ENCODE assay signal across 19 cellular contexts in genomic region chr11:16780698-16781550, GRCh38. TPM values are rescaled to one million over a fixed set of nuclear protein-coding genes. Genes with fewer than 3 reads are reported as not detected.
DNase-seq lines count a peak whose midpoint lies in the region; ATAC-seq and TF ChIP-seq lines count a peak whose summit lies in the region.
"Had no signal": no experiment of that assay in that cellular context is flagged by ENCODE, and none has a peak within 500 bp of the region (broad histone marks: within the 10 kb centered on the region; RNA-seq: fewer than 3 reads in every experiment).

No MANE protein-coding gene starts in this region.

- peaks cover 22% of the 10 kb centered on the region for H3K36me3 Mint-ChIP-seq in neural progenitor cell
- no peaks in the 10 kb centered on the region for H3K36me3 Mint-ChIP-seq in activated T-helper 2 cell treated with anti-CD3 and anti-CD28 coated beads, Interferon-gamma antibody, Interleukin-2, Interleukin-4, amounts not matched to agents 10 μg/mL and 5 μg/mL and 100 μg/mL, durations not matched to agents 14 hours and 24 hours and 36 hours (ENCODE audit: low read depth)
- H3K36me3 Mint-ChIP-seq: CD8-positive, alpha-beta memory T cell had no signal

- CTCF ChIA-PET in HEK293 (lab: Yijun Ruan, JAX) = no interaction called here

- H3K4me2 ChIP-seq in neural progenitor cell = no peak overlapping the region
- H3K4me2 ChIP-seq: SK-N-SH had no signal

- no peak for ATAC-seq in upper lobe of right lung
- no peak for ATAC-seq in GM19455 (IDR thresholded peaks at IDR 0.05; ENCODE audit: unreplicated experiment)
- ATAC-seq: PC-3 had no signal

- no peaks in the 10 kb centered on the region for H3K4me1 ChIP-seq in HEK293 (ENCODE audit: control insufficient read depth, insufficient read depth, low read length)
- H3K4me1 ChIP-seq in neural progenitor cell = peaks cover 29% of the 10 kb centered on the region
- peaks cover 3% of the 10 kb centered on the region for H3K4me1 ChIP-seq in upper lobe of right lung

- peak overlapping the region; percentile 26 for H3K27ac Mint-ChIP-seq in neural progenitor cell
- no peak overlapping the region for H3K27ac Mint-ChIP-seq in activated T-helper 2 cell treated with anti-CD3 and anti-CD28 coated beads, Interferon-gamma antibody, Interleukin-2, Interleukin-4, amounts not matched to agents 10 μg/mL and 5 μg/mL and 100 μg/mL, durations not matched to agents 14 hours and 24 hours and 36 hours

- intact Hi-C loops in upper lobe of right lung (cut with DNase I) = no loop called here
- intact Hi-C loops in activated T-helper 2 cell treated with anti-CD3 and anti-CD28 coated beads, Interferon-gamma antibody, Interleukin-2, Interleukin-4, amounts not matched to agents 10 μg/mL and 5 μg/mL and 100 μg/mL, durations not matched to agents 14 hours and 24 hours and 36 hours (cut with micrococcal nuclease) = no loop called here

- H3K27ac ChIP-seq in HEK293 (ENCODE audit: extremely low read depth, low read depth, low read length) (no peak overlapping the region), coronary artery (no peak overlapping the region), neural progenitor cell (no peak overlapping the region), upper lobe of right lung (no peak overlapping the region)
- H3K27ac ChIP-seq: BLaER1 treated with 17β-estradiol and CSF1 and Interleukin-3, amounts not matched to agents 10 nM and 100 nM; GM23248 had no signal

- peak; percentile 64 for DNase-seq in coronary artery (ENCODE audit: low spot score)
- DNase-seq in neural progenitor cell (ENCODE audit: low spot score) = no peak
- peak; percentile 56 for DNase-seq in upper lobe of right lung
- no peak for DNase-seq in anterior cingulate cortex (lab: John Stamatoyannopoulos, UW)
- DNase-seq in activated T-helper 2 cell treated with anti-CD3 and anti-CD28 coated beads, Interferon-gamma antibody, Interleukin-2, Interleukin-4, amounts not matched to agents 10 μg/mL and 5 μg/mL and 100 μg/mL, durations not matched to agents 14 hours and 24 hours and 36 hours (ENCODE audit: low spot score) = no peak
- DNase-seq: CD8-positive, alpha-beta memory T cell; GM23248; KG1; MV-4-11; NCI-H1417; NCI-H187; NCI-H226; NCI-H524; PC-3; SHP77 treated with DMSO at 0.1 percent for 48 hours had no signal

- peak overlapping the region; percentile 67 for H3K4me3 Mint-ChIP-seq in neural progenitor cell
- H3K4me3 Mint-ChIP-seq in activated T-helper 2 cell treated with anti-CD3 and anti-CD28 coated beads, Interferon-gamma antibody, Interleukin-2, Interleukin-4, amounts not matched to agents 10 μg/mL and 5 μg/mL and 100 μg/mL, durations not matched to agents 14 hours and 24 hours and 36 hours (ENCODE audit: low read depth) = no peak overlapping the region

- TF ChIP-seq CTCF in HEK293 (tag by site-specific recombination; IDR thresholded peaks at IDR 0.05) (no peak), coronary artery (IDR thresholded peaks at IDR 0.05) (no peak), neural progenitor cell (IDR thresholded peaks at IDR 0.05) (no peak), upper lobe of right lung (IDR thresholded peaks at IDR 0.05) (no peak)

- peaks cover 21% of the 10 kb centered on the region for H4K20me1 ChIP-seq in neural progenitor cell (ENCODE audit: low read depth)
- H4K20me1 ChIP-seq: BLaER1 treated with 17β-estradiol and CSF1 and Interleukin-3, amounts not matched to agents 10 nM and 100 nM had no signal

- H3K9me3 ChIP-seq in HEK293 (ENCODE audit: control insufficient read depth, insufficient read depth, low read depth, low read length) (no peaks in the 10 kb centered on the region), neural progenitor cell (ENCODE audit: low read depth) (no peaks in the 10 kb centered on the region), upper lobe of right lung (no peaks in the 10 kb centered on the region)
- H3K9me3 ChIP-seq: BLaER1 treated with 17β-estradiol and CSF1 and Interleukin-3, amounts not matched to agents 10 nM and 100 nM; SK-N-SH had no signal

- H3K36me3 ChIP-seq in HEK293 (ENCODE audit: control insufficient read depth in 2 of 2, insufficient read depth in 1 of 2, low read length in 2 of 2) (peaks cover 0 to 12% of the 10 kb centered on the region in 2 experiments; a peak in 1 of 3 replicates), neural progenitor cell (no peaks in the 10 kb centered on the region), upper lobe of right lung (no peaks in the 10 kb centered on the region)
- H3K36me3 ChIP-seq: BLaER1 treated with 17β-estradiol and CSF1 and Interleukin-3, amounts not matched to agents 10 nM and 100 nM had no signal

- no peak overlapping the region for H2AFZ ChIP-seq in neural progenitor cell (replicated peaks)
- H2AFZ ChIP-seq: GM23248 had no signal

- POLR2A ChIA-PET in HEK293 (lab: Yijun Ruan, JAX) = no interaction called here

- no peak overlapping the region for H3K4me3 ChIP-seq in HEK293 (ENCODE audit: low read depth, low read length)
- no peak overlapping the region for H3K4me3 ChIP-seq in coronary artery
- no peak overlapping the region for H3K4me3 ChIP-seq in neural progenitor cell
- no peak overlapping the region for H3K4me3 ChIP-seq in upper lobe of right lung
- H3K4me3 ChIP-seq: BLaER1 treated with 17β-estradiol and CSF1 and Interleukin-3, amounts not matched to agents 10 nM and 100 nM; GM23248 had no signal

- H3K4me1 Mint-ChIP-seq in neural progenitor cell = peaks cover 66% of the 10 kb centered on the region
- H3K4me1 Mint-ChIP-seq in activated T-helper 2 cell treated with anti-CD3 and anti-CD28 coated beads, Interferon-gamma antibody, Interleukin-2, Interleukin-4, amounts not matched to agents 10 μg/mL and 5 μg/mL and 100 μg/mL, durations not matched to agents 14 hours and 24 hours and 36 hours (ENCODE audit: low read depth) = peaks cover 3% of the 10 kb centered on the region

- peaks cover 20% of the 10 kb centered on the region for H3F3A ChIP-seq in neural progenitor cell (ENCODE audit: low read depth)

- H3K9ac ChIP-seq in neural progenitor cell = no peak overlapping the region
- H3K9ac ChIP-seq: BLaER1 treated with 17β-estradiol and CSF1 and Interleukin-3, amounts not matched to agents 10 nM and 100 nM; GM23248; SK-N-SH had no signal

- H3K27me3 Mint-ChIP-seq in neural progenitor cell (ENCODE audit: insufficient read depth, low read depth) = peaks cover 7% of the 10 kb centered on the region
- no peaks in the 10 kb centered on the region for H3K27me3 Mint-ChIP-seq in activated T-helper 2 cell treated with anti-CD3 and anti-CD28 coated beads, Interferon-gamma antibody, Interleukin-2, Interleukin-4, amounts not matched to agents 10 μg/mL and 5 μg/mL and 100 μg/mL, durations not matched to agents 14 hours and 24 hours and 36 hours (ENCODE audit: low read depth)
- H3K27me3 Mint-ChIP-seq: CD8-positive, alpha-beta memory T cell had no signal

- no peaks in the 10 kb centered on the region for H3K79me2 ChIP-seq in neural progenitor cell (ENCODE audit: low read depth)

- H3K27me3 ChIP-seq in neural progenitor cell (no peaks in the 10 kb centered on the region), upper lobe of right lung (no peaks in the 10 kb centered on the region)
- H3K27me3 ChIP-seq: BLaER1 treated with 17β-estradiol and CSF1 and Interleukin-3, amounts not matched to agents 10 nM and 100 nM had no signal

- H3K9me3 Mint-ChIP-seq in neural progenitor cell = no peaks in the 10 kb centered on the region
- no peaks in the 10 kb centered on the region for H3K9me3 Mint-ChIP-seq in activated T-helper 2 cell treated with anti-CD3 and anti-CD28 coated beads, Interferon-gamma antibody, Interleukin-2, Interleukin-4, amounts not matched to agents 10 μg/mL and 5 μg/mL and 100 μg/mL, durations not matched to agents 14 hours and 24 hours and 36 hours

TF ChIP-seq in HEK293, 187 proteins besides CTCF, POLR2A, EP300 and RAD21:
- peak; percentile 23; the same call in 1 of the 2 replicates for TF ChIP-seq ZIC2 (tag by site-specific recombination; IDR thresholded peaks at IDR 0.05)
- TF ChIP-seq, protein P1, sequence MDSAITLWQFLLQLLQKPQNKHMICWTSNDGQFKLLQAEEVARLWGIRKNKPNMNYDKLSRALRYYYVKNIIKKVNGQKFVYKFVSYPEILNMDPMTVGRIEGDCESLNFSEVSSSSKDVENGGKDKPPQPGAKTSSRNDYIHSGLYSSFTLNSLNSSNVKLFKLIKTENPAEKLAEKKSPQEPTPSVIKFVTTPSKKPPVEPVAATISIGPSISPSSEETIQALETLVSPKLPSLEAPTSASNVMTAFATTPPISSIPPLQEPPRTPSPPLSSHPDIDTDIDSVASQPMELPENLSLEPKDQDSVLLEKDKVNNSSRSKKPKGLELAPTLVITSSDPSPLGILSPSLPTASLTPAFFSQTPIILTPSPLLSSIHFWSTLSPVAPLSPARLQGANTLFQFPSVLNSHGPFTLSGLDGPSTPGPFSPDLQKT (IDR thresholded peaks at IDR 0.05; ENCODE audit: borderline replicate concordance, low read depth, low read length) = no peak

RNA-seq across cellular contexts. Expression of gene C11orf58, which starts 42.5 kb away (rescaled TPM):
- total RNA-seq in neural progenitor cell (ENCODE audit: low replicate concordance) (241 and 320 TPM in 2 replicates), upper lobe of right lung (104 TPM)
- total RNA-seq in activated T-helper 2 cell treated with anti-CD3 and anti-CD28 coated beads, Interferon-gamma antibody, Interleukin-2, Interleukin-4, amounts not matched to agents 10 μg/mL and 5 μg/mL and 100 μg/mL, durations not matched to agents 14 hours and 24 hours and 36 hours = 135 and 162 TPM in 2 replicates

Comparison
In these comparisons a context has a peak if more than half of its experiments do, and no peak if none do; other contexts are left out.
1. DNase-seq: peak in coronary artery (single experiment) and upper lobe of right lung (single experiment); none in neural progenitor cell (single experiment), anterior cingulate cortex (0 of 58) and activated T-helper 2 cell treated with anti-CD3 and anti-CD28 coated beads, Interferon-gamma antibody, Interleukin-2, Interleukin-4, amounts not matched to agents 10 μg/mL and 5 μg/mL and 100 μg/mL, durations not matched to agents 14 hours and 24 hours and 36 hours (single experiment).